Comparison of ENCODE assay signal across 30 cellular contexts in genomic region chr2:235041221-235041917, GRCh38.
"Had no signal": no experiment of that assay in that cellular context is flagged by ENCODE, and none has a peak within 500 bp of the region (broad histone marks: within the 10 kb centered on the region; RNA-seq: fewer than 3 reads in every experiment).

No MANE protein-coding gene starts in this region.

- H3K36me3 Mint-ChIP-seq: activated CD8-positive, alpha-beta memory T cell treated with anti-CD3 and anti-CD28 coated beads, Interleukin-2, amount 10 ng/mL, durations not matched to agents 7 days and 5 days; activated naive CD8-positive, alpha-beta T cell treated with anti-CD3 and anti-CD28 coated beads, Interleukin-2, amount 10 ng/mL, durations not matched to agents 7 days and 5 days; T-cell had no signal

- H3K27ac Mint-ChIP-seq: activated B cell treated with CpG ODN at 0.5 μM for 24 hours; activated CD4-positive, alpha-beta T cell treated with anti-CD3 and anti-CD28 coated beads, Interleukin-2, amount 10 ng/mL, durations not matched to agents 24 days and 14 days; activated CD8-positive, alpha-beta memory T cell treated with anti-CD3 and anti-CD28 coated beads, Interleukin-2, amount 10 ng/mL, durations not matched to agents 7 days and 5 days; activated naive CD8-positive, alpha-beta T cell treated with anti-CD3 and anti-CD28 coated beads, Interleukin-2, amount 10 ng/mL, durations not matched to agents 7 days and 5 days; activated T-cell treated with anti-CD3 and anti-CD28 coated beads, Interleukin-2, amount 50 U/mL, for 24 hours; activated T-helper 1 cell treated with anti-CD3 and anti-CD28 coated beads, Interleukin-12 subunit alpha, Interleukin-12 subunit beta, Interleukin-2, Interleukin-4 antibody, amounts not matched to agents 30 ng/mL and 10 ng/mL and 1 ng/mL, durations not matched to agents 14 hours and 24 hours and 36 hours; T-cell had no signal

- H3K27ac ChIP-seq: adrenal gland, KMS-11, Peyer's patch, RWPE1 had no signal

- H3K27me3 Mint-ChIP-seq: activated B cell treated with CpG ODN at 0.5 μM for 24 hours had no signal

- ATAC-seq: activated CD8-positive, alpha-beta memory T cell treated with anti-CD3 and anti-CD28 coated beads, Interleukin-2, amount 10 ng/mL, durations not matched to agents 7 days and 5 days; T-cell had no signal

- H3K4me3 Mint-ChIP-seq: activated B cell treated with CpG ODN at 0.5 μM for 24 hours; activated CD4-positive, alpha-beta T cell treated with anti-CD3 and anti-CD28 coated beads, Interleukin-2, amount 10 ng/mL, durations not matched to agents 24 days and 14 days; activated CD8-positive, alpha-beta memory T cell treated with anti-CD3 and anti-CD28 coated beads, Interleukin-2, amount 10 ng/mL, durations not matched to agents 7 days and 5 days; activated naive CD8-positive, alpha-beta T cell treated with anti-CD3 and anti-CD28 coated beads, Interleukin-2, amount 10 ng/mL, durations not matched to agents 7 days and 5 days; activated T-cell treated with anti-CD3 and anti-CD28 coated beads, Interleukin-2, amount 50 U/mL, for 24 hours; activated T-helper 1 cell treated with anti-CD3 and anti-CD28 coated beads, Interleukin-12 subunit alpha, Interleukin-12 subunit beta, Interleukin-2, Interleukin-4 antibody, amounts not matched to agents 30 ng/mL and 10 ng/mL and 1 ng/mL, durations not matched to agents 14 hours and 24 hours and 36 hours; T-cell had no signal

- DNase-seq: activated B cell treated with CpG ODN at 0.5 μM for 24 hours; activated CD4-positive, alpha-beta T cell treated with anti-CD3 and anti-CD28 coated beads for 1 hour; activated CD4-positive, alpha-beta T cell treated with anti-CD3 and anti-CD28 coated beads, Interleukin-2, amount 10 ng/mL, durations not matched to agents 24 days and 14 days; activated CD4-positive, alpha-beta T cell treated with anti-CD3 and anti-CD28 coated beads, Interleukin-2, amount 50 U/mL, for 48 hours; activated CD8-positive, alpha-beta memory T cell treated with anti-CD3 and anti-CD28 coated beads, Interleukin-2, amount 10 ng/mL, durations not matched to agents 7 days and 5 days; activated gamma-delta T cell; activated naive CD4-positive, alpha-beta T cell treated with anti-CD3 and anti-CD28 coated beads, Interleukin-2, amount 50 U/mL, for 16 hours; activated naive CD8-positive, alpha-beta T cell treated with anti-CD3 and anti-CD28 coated beads, Interleukin-2, amount 10 ng/mL, durations not matched to agents 7 days and 5 days; activated T-cell treated with anti-CD3 and anti-CD28 coated beads, Interleukin-2, amount 50 U/mL, for 24 hours; adrenal gland; anterior cingulate cortex; central memory CD4-positive, alpha-beta T cell; MM.1S; NCI-H1105; NCI-H1436; NCI-H1694 treated with DMSO at 0.1 percent for 48 hours; NCI-H2029 treated with DMSO at 0.1 percent for 48 hours; NCI-H345; NCI-H510A; NCI-H69; NK-92 treated with Interleukin-12 subunit alpha and Interleukin-12 subunit beta, amount 100 ng/mL, for 24 hours; OCI-M1; Peyer's patch; SHP77 treated with DMSO at 0.1 percent for 48 hours; T-cell; T-helper 2 cell; T1000 had no signal

- H3K27me3 ChIP-seq: adrenal gland, Peyer's patch had no signal

- H3K4me1 ChIP-seq: adrenal gland had no signal

- H3K9me3 Mint-ChIP-seq: activated B cell treated with CpG ODN at 0.5 μM for 24 hours; activated CD4-positive, alpha-beta T cell treated with anti-CD3 and anti-CD28 coated beads, Interleukin-2, amount 10 ng/mL, durations not matched to agents 24 days and 14 days; activated naive CD8-positive, alpha-beta T cell treated with anti-CD3 and anti-CD28 coated beads, Interleukin-2, amount 10 ng/mL, durations not matched to agents 7 days and 5 days; activated T-cell treated with anti-CD3 and anti-CD28 coated beads, Interleukin-2, amount 50 U/mL, for 24 hours; activated T-helper 1 cell treated with anti-CD3 and anti-CD28 coated beads, Interleukin-12 subunit alpha, Interleukin-12 subunit beta, Interleukin-2, Interleukin-4 antibody, amounts not matched to agents 30 ng/mL and 10 ng/mL and 1 ng/mL, durations not matched to agents 14 hours and 24 hours and 36 hours; T-cell had no signal

- H3K9me3 ChIP-seq: adrenal gland, Peyer's patch had no signal

- H3K4me3 ChIP-seq: adrenal gland, Peyer's patch had no signal
